ENCODE assay signal across 14 cellular contexts in the genomic region with DNA sequence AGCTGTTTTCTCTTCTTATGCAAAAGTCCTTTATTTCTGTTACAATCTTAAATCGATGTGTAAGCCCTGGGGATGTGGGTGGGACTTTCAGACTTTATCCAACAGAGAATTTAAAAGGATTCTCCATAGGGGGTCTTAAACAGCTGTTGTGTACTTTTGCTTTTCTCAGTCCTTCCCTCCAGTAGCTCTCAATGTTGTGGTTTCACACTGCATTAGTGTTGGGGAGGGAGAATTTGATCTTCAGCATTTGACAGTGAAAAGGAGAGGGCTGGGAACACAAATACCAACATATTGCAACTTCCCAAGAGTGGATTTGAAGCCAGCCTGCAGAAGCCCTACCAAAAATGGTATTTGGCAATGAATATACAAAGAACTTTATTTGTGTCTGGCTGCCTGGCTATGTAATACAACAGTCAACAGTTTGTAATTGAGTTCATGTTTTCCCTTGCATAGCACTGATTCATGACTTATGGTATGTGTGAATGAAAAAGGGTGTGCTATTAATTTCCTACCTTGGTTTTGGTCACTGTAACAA.
DNase-seq lines count a peak whose midpoint lies in the region; ATAC-seq, FAIRE-seq and TF ChIP-seq lines count a peak whose summit lies in the region.
"Had no signal": no experiment of that assay in that cellular context is flagged by ENCODE, and none has a peak within 500 bp of the region (broad histone marks: within the 10 kb centered on the region; RNA-seq: fewer than 3 reads in every experiment).

No MANE protein-coding gene starts in this region.

- H2AK5ac ChIP-seq in mesendoderm (ENCODE audit: low read length), result no peak overlapping the region

- H2BK15ac ChIP-seq in mesendoderm (replicated peaks; ENCODE audit: low read depth), result no peak overlapping the region

- H3K79me1 ChIP-seq in mesendoderm (ENCODE audit: low read length), result no peaks in the 10 kb centered on the region

- no peak overlapping the region for H3K4ac ChIP-seq in mesendoderm (ENCODE audit: low read depth, low read length)

- H3K9me3 ChIP-seq in Karpas-422 (ENCODE audit: low read length), result no peaks in the 10 kb centered on the region
- H3K9me3 ChIP-seq: stomach had no signal

- peaks cover 79% of the 10 kb centered on the region for H3K36me3 ChIP-seq in Karpas-422 (ENCODE audit: insufficient read depth, low read length)
- peaks cover 16% of the 10 kb centered on the region for H3K36me3 ChIP-seq in bronchial epithelial cell (ENCODE audit: control insufficient read depth, insufficient read depth, low read length)
- H3K36me3 ChIP-seq in mesendoderm (ENCODE audit: control insufficient read depth, insufficient read depth, low read length), result no peaks in the 10 kb centered on the region

- H4K20me1 ChIP-seq in Karpas-422 (ENCODE audit: insufficient read depth, low read depth, low read length), result no peaks in the 10 kb centered on the region

- H3K56ac ChIP-seq in mesendoderm (ENCODE audit: low read length), result no peak overlapping the region

- H3K9ac ChIP-seq in Karpas-422 (ENCODE audit: low read length) (no peak overlapping the region), mesendoderm (ENCODE audit: low read length) (no peak overlapping the region)

- no CpG with 5 or more reads among the region's 1 CpG for WGBS in mesendoderm (ENCODE audit: extremely low coverage, insufficient coverage, low lambda C conversion rate)

- H4K5ac ChIP-seq in mesendoderm (ENCODE audit: low read length), result no peak overlapping the region

- TF ChIP-seq CTCF in bronchial epithelial cell (IDR thresholded peaks at IDR 0.05; ENCODE audit: insufficient read depth, low read length, severe bottlenecking), result no peak

- ATAC-seq in GM19035 (IDR thresholded peaks at IDR 0.05; ENCODE audit: unreplicated experiment), result no peak
- no peak for ATAC-seq in HG02763 (IDR thresholded peaks at IDR 0.05; ENCODE audit: unreplicated experiment)
- ATAC-seq: activated T-helper 17 cell treated with anti-CD3 and anti-CD28 coated beads, Interleukin-2, amount 50 U/mL, for 72 hours had no signal

- no peaks in the 10 kb centered on the region for H3K27me3 ChIP-seq in Karpas-422 (ENCODE audit: low read length)
- no peaks in the 10 kb centered on the region for H3K27me3 ChIP-seq in bronchial epithelial cell (ENCODE audit: control insufficient read depth, insufficient read depth, low read length)
- no peaks in the 10 kb centered on the region for H3K27me3 ChIP-seq in mesendoderm (ENCODE audit: insufficient read depth, low read length, poor library complexity)
- H3K27me3 ChIP-seq: stomach had no signal

- DNase-seq in COR-L47 (lab: John Stamatoyannopoulos, UW) (peak; percentile 7), Karpas-422 (no peak), bronchial epithelial cell (ENCODE audit: low read depth) (peak; percentile 87), mesendoderm (peak; percentile 76), SIG-M5 (lab: John Stamatoyannopoulos, UW) (no peak), activated T-cell treated with anti-CD3 and anti-CD28 coated beads for 4 hours (no peak)
- DNase-seq: CD8-positive, alpha-beta memory T cell; MV-4-11; stomach had no signal

- H3K79me2 ChIP-seq in Karpas-422 (ENCODE audit: low read length) (peaks cover 8% of the 10 kb centered on the region), mesendoderm (ENCODE audit: control insufficient read depth, insufficient read depth, low read length) (no peaks in the 10 kb centered on the region)

- no peak overlapping the region for H2BK120ac ChIP-seq in mesendoderm (ENCODE audit: low read depth, low read length)

- H2AFZ ChIP-seq in Karpas-422 (ENCODE audit: low read length), result no peak overlapping the region

- no peaks in the 10 kb centered on the region for H3K9me2 ChIP-seq in Karpas-422 (replicated peaks; ENCODE audit: insufficient read depth, low read length)

- H3K4me2 ChIP-seq in Karpas-422 (ENCODE audit: low read depth, low read length, poor library complexity, severe bottlenecking), result no peak overlapping the region
- H3K4me2 ChIP-seq in mesendoderm (ENCODE audit: low read length), result no peak overlapping the region

- no peak overlapping the region for H3K18ac ChIP-seq in mesendoderm (ENCODE audit: low read length)

- H3K4me1 ChIP-seq in Karpas-422 (ENCODE audit: low read length), result peaks cover 47% of the 10 kb centered on the region
- peaks cover 3% of the 10 kb centered on the region for H3K4me1 ChIP-seq in mesendoderm (ENCODE audit: control insufficient read depth, low read depth, low read length)

- H2BK5ac ChIP-seq in mesendoderm (ENCODE audit: low read length), result no peak overlapping the region

- no peak overlapping the region for H4K8ac ChIP-seq in mesendoderm (ENCODE audit: low read depth, low read length)

- H3K4me3 ChIP-seq in Karpas-422 (ENCODE audit: low read length) (no peak overlapping the region), bronchial epithelial cell (ENCODE audit: low read depth, low read length) (no peak overlapping the region), mesendoderm (ENCODE audit: low read length) (no peak overlapping the region)
- H3K4me3 ChIP-seq: coronary artery, stomach had no signal

- peak overlapping the region; percentile 42 for H3K27ac ChIP-seq in Karpas-422 (ENCODE audit: low read length)
- no peak overlapping the region for H3K27ac ChIP-seq in mesendoderm (ENCODE audit: low read depth, low read length)
- H3K27ac ChIP-seq: coronary artery had no signal

- no peak for FAIRE-seq in bronchial epithelial cell (lab: Jason Lieb, UNC)
- FAIRE-seq: GM18507 had no signal

- H3K23ac ChIP-seq in mesendoderm (ENCODE audit: low read length), result no peak overlapping the region

Comparison
In these comparisons a context has a peak if more than half of its experiments do, and no peak if none do; other contexts are left out.
1. DNase-seq: peak in COR-L47 (single experiment), bronchial epithelial cell (single experiment) and mesendoderm (single experiment); none in Karpas-422 (single experiment), SIG-M5 (single experiment) and activated T-cell treated with anti-CD3 and anti-CD28 coated beads for 4 hours (single experiment).